ENCODE assay signal across 20 cellular contexts in genomic region chr1:198173832-198174231, GRCh38. TPM values are rescaled to one million over a fixed set of nuclear protein-coding genes. Genes with fewer than 3 reads are reported as not detected.
DNase-seq lines count a peak whose midpoint lies in the region; ATAC-seq and TF ChIP-seq lines count a peak whose summit lies in the region.
"Had no signal": no experiment of that assay in that cellular context is flagged by ENCODE, and none has a peak within 500 bp of the region (broad histone marks: within the 10 kb centered on the region; RNA-seq: fewer than 3 reads in every experiment).

No MANE protein-coding gene starts in this region.

- no peak for TF ChIP-seq RAD21 in SK-N-SH (IDR thresholded peaks at IDR 0.05; ENCODE audit: low read length)

- ATAC-seq in activated CD8-positive, alpha-beta memory T cell treated with anti-CD3 and anti-CD28 coated beads, Interleukin-2, amount 10 ng/mL, durations not matched to agents 7 days and 5 days: no peak
- no peak for ATAC-seq in activated naive CD8-positive, alpha-beta T cell treated with anti-CD3 and anti-CD28 coated beads, Interleukin-2, amount 50 U/mL, for 24 hours
- no peak for ATAC-seq in GM18502 (IDR thresholded peaks at IDR 0.05; ENCODE audit: poor library complexity, unreplicated experiment)

- H3K4me3 ChIP-seq in Loucy (ENCODE audit: low read length, poor library complexity, severe bottlenecking) (peak overlapping the region; percentile 34), smooth muscle cell (no peak overlapping the region), SK-N-SH (ENCODE audit: low read depth in 2 of 2, low read length in 1 of 2) (no peak overlapping the region)
- H3K4me3 ChIP-seq: tibial artery had no signal

- H3K9me2 ChIP-seq in Loucy (replicated peaks; ENCODE audit: low read depth, low read length): no peaks in the 10 kb centered on the region
- H3K9me2 ChIP-seq in SK-N-SH: no peaks in the 10 kb centered on the region

- peaks cover 14% of the 10 kb centered on the region; the same call in 1 of the 2 replicates for H3F3A ChIP-seq in Loucy (ENCODE audit: low read depth)
- peaks cover 4% of the 10 kb centered on the region for H3F3A ChIP-seq in smooth muscle cell (ENCODE audit: low read depth)
- H3F3A ChIP-seq in SK-N-SH (replicated peaks; ENCODE audit: insufficient read depth): peaks cover 20% of the 10 kb centered on the region

- H3K36me3 ChIP-seq in Loucy (ENCODE audit: insufficient read depth, low read length) (no peaks in the 10 kb centered on the region), smooth muscle cell (ENCODE audit: low read depth) (no peaks in the 10 kb centered on the region), SK-N-SH (replicated peaks in 1 of 2; ENCODE audit: control insufficient read depth in 1 of 2, insufficient read depth in 2 of 2, low read length in 1 of 2) (peaks cover 2 to 3% of the 10 kb centered on the region in 2 experiments)
- H3K36me3 ChIP-seq: tibial artery had no signal

- H3K9me3 ChIP-seq in Loucy (ENCODE audit: insufficient read depth, low read depth, low read length) (no peaks in the 10 kb centered on the region), smooth muscle cell (replicated peaks; ENCODE audit: low read depth) (no peaks in the 10 kb centered on the region), SK-N-SH (no peaks in the 10 kb centered on the region)
- H3K9me3 ChIP-seq: tibial artery had no signal

- H3K4me1 ChIP-seq in Loucy (ENCODE audit: insufficient read depth, low read length, poor library complexity, severe bottlenecking) (peaks cover 97% of the 10 kb centered on the region), smooth muscle cell (ENCODE audit: low read depth) (peaks cover 16% of the 10 kb centered on the region), SK-N-SH (ENCODE audit: control insufficient read depth in 1 of 2, insufficient read depth in 2 of 2, low read depth in 1 of 2, low read length in 1 of 2) (peaks cover 20 to 30% of the 10 kb centered on the region in 2 experiments; a peak in 3 of 4 replicates)

- H3K9me3 Mint-ChIP-seq in activated CD8-positive, alpha-beta memory T cell treated with anti-CD3 and anti-CD28 coated beads, Interleukin-2, amount 10 ng/mL, durations not matched to agents 7 days and 5 days (ENCODE audit: low read depth): no peaks in the 10 kb centered on the region
- no peaks in the 10 kb centered on the region for H3K9me3 Mint-ChIP-seq in activated naive CD8-positive, alpha-beta T cell treated with anti-CD3 and anti-CD28 coated beads, Interleukin-2, amount 50 U/mL, for 24 hours
- H3K9me3 Mint-ChIP-seq: brain had no signal

- H3K27ac Mint-ChIP-seq in activated CD8-positive, alpha-beta memory T cell treated with anti-CD3 and anti-CD28 coated beads, Interleukin-2, amount 10 ng/mL, durations not matched to agents 7 days and 5 days: peak overlapping the region; percentile 73
- peak overlapping the region; percentile 86 for H3K27ac Mint-ChIP-seq in activated naive CD8-positive, alpha-beta T cell treated with anti-CD3 and anti-CD28 coated beads, Interleukin-2, amount 50 U/mL, for 24 hours
- H3K27ac Mint-ChIP-seq: brain had no signal

- H3K9ac ChIP-seq in Loucy (ENCODE audit: low read depth, low read length, poor library complexity, severe bottlenecking) (peak overlapping the region; percentile 41), smooth muscle cell (ENCODE audit: low read depth) (no peak overlapping the region), SK-N-SH (no peak overlapping the region)

- DNase-seq in activated CD8-positive, alpha-beta memory T cell treated with anti-CD3 and anti-CD28 coated beads, Interleukin-2, amount 10 ng/mL, durations not matched to agents 7 days and 5 days: no peak
- DNase-seq in activated CD8-positive, alpha-beta memory T cell treated with anti-CD3 and anti-CD28 coated beads, Interleukin-2, amount 50 U/mL, for 4 hours: no peak
- DNase-seq in activated naive CD8-positive, alpha-beta T cell treated with anti-CD3 and anti-CD28 coated beads, Interleukin-2, amount 50 U/mL, for 24 hours: no peak
- DNase-seq in smooth muscle cell (lab: John Stamatoyannopoulos, UW; ENCODE audit: unreplicated experiment): no peak
- DNase-seq in SK-N-SH: no peak
- no peak for DNase-seq in DMS53 (lab: John Stamatoyannopoulos, UW)
- DNase-seq: activated CD8-positive, alpha-beta memory T cell treated with anti-CD3 and anti-CD28 coated beads for 24 hours; activated gamma-delta T cell; cortex of kidney; H7; hippocampal formation; mesendoderm; NCI-H187 treated with DMSO at 0.1 percent for 48 hours; NCI-H345; SW 1271; tibial artery had no signal

- H3K79me2 ChIP-seq in Loucy (ENCODE audit: insufficient read depth, low read length) (peaks cover 99% of the 10 kb centered on the region), smooth muscle cell (ENCODE audit: low read depth) (peaks cover 99% of the 10 kb centered on the region), SK-N-SH (ENCODE audit: insufficient read depth) (peaks cover 100% of the 10 kb centered on the region)

- H3K27me3 ChIP-seq in Loucy (ENCODE audit: insufficient read depth, low read length, poor library complexity, severe bottlenecking) (no peaks in the 10 kb centered on the region), smooth muscle cell (ENCODE audit: low read depth) (no peaks in the 10 kb centered on the region), SK-N-SH (ENCODE audit: insufficient read depth) (no peaks in the 10 kb centered on the region)
- H3K27me3 ChIP-seq: tibial artery had no signal

- no peaks in the 10 kb centered on the region for H3K27me3 Mint-ChIP-seq in activated CD8-positive, alpha-beta memory T cell treated with anti-CD3 and anti-CD28 coated beads, Interleukin-2, amount 10 ng/mL, durations not matched to agents 7 days and 5 days
- H3K27me3 Mint-ChIP-seq in activated naive CD8-positive, alpha-beta T cell treated with anti-CD3 and anti-CD28 coated beads, Interleukin-2, amount 50 U/mL, for 24 hours: no peaks in the 10 kb centered on the region
- H3K27me3 Mint-ChIP-seq: brain had no signal

- CTCF ChIA-PET in activated CD8-positive, alpha-beta memory T cell treated with anti-CD3 and anti-CD28 coated beads, Interleukin-2, amount 10 ng/mL, durations not matched to agents 7 days and 5 days (lab: Charles Lee): interaction anchor here (1.0 kb wide), 2 partner anchors 11 to 13 kb away, joined by 4 read pairs; no protein-coding TSS in a partner anchor
- CTCF ChIA-PET in SK-N-SH (lab: Yijun Ruan, JAX): no interaction called here

- POLR2A ChIA-PET in SK-N-SH (lab: Yijun Ruan, JAX): no interaction called here

- H2AFZ ChIP-seq in Loucy (ENCODE audit: low read length) (no peak overlapping the region), smooth muscle cell (ENCODE audit: low read depth) (no peak overlapping the region), SK-N-SH (ENCODE audit: low read depth) (no peak overlapping the region)

- H3K4me2 ChIP-seq in Loucy (ENCODE audit: low read depth, low read length, poor library complexity, severe bottlenecking) (peak overlapping the region; percentile 67), smooth muscle cell (no peak overlapping the region), SK-N-SH (no peak overlapping the region)

- no peak for TF ChIP-seq EP300 in SK-N-SH (IDR thresholded peaks at IDR 0.05; ENCODE audit: borderline replicate concordance in 1 of 2, low read depth in 1 of 2, low read length in 1 of 2)

- no peak overlapping the region for H3K4me3 Mint-ChIP-seq in activated CD8-positive, alpha-beta memory T cell treated with anti-CD3 and anti-CD28 coated beads, Interleukin-2, amount 10 ng/mL, durations not matched to agents 7 days and 5 days
- H3K4me3 Mint-ChIP-seq in activated naive CD8-positive, alpha-beta T cell treated with anti-CD3 and anti-CD28 coated beads, Interleukin-2, amount 50 U/mL, for 24 hours: no peak overlapping the region
- H3K4me3 Mint-ChIP-seq: brain had no signal

- H4K20me1 ChIP-seq in Loucy (ENCODE audit: insufficient read depth, low read length, poor library complexity, severe bottlenecking) (peaks cover 19% of the 10 kb centered on the region), smooth muscle cell (ENCODE audit: low read depth) (peaks cover 88% of the 10 kb centered on the region), SK-N-SH (ENCODE audit: insufficient read depth) (peaks cover 97% of the 10 kb centered on the region)

- H3K27ac ChIP-seq in smooth muscle cell (ENCODE audit: low read depth) (peak overlapping the region; percentile 78), SK-N-SH (ENCODE audit: low read depth in 2 of 2, low read length in 1 of 2) (no peak overlapping the region)
- H3K27ac ChIP-seq: C4-2B, tibial artery had no signal

- peaks cover 83% of the 10 kb centered on the region for H3K4me1 Mint-ChIP-seq in activated CD8-positive, alpha-beta memory T cell treated with anti-CD3 and anti-CD28 coated beads, Interleukin-2, amount 10 ng/mL, durations not matched to agents 7 days and 5 days
- peaks cover 97% of the 10 kb centered on the region for H3K4me1 Mint-ChIP-seq in activated naive CD8-positive, alpha-beta T cell treated with anti-CD3 and anti-CD28 coated beads, Interleukin-2, amount 50 U/mL, for 24 hours

- TF ChIP-seq CTCF in Loucy (conservative IDR thresholded peaks at IDR 0.05; ENCODE audit: low read length): no peak
- no peak for TF ChIP-seq CTCF in smooth muscle cell (IDR thresholded peaks at IDR 0.05; ENCODE audit: borderline replicate concordance, insufficient read depth, poor library complexity, severe bottlenecking)
- no peak for TF ChIP-seq CTCF in SK-N-SH (IDR thresholded peaks at IDR 0.05)

- peaks cover 9% of the 10 kb centered on the region for H3K36me3 Mint-ChIP-seq in activated CD8-positive, alpha-beta memory T cell treated with anti-CD3 and anti-CD28 coated beads, Interleukin-2, amount 10 ng/mL, durations not matched to agents 7 days and 5 days
- H3K36me3 Mint-ChIP-seq in activated naive CD8-positive, alpha-beta T cell treated with anti-CD3 and anti-CD28 coated beads, Interleukin-2, amount 50 U/mL, for 24 hours (ENCODE audit: low read depth): peaks cover 9% of the 10 kb centered on the region
- H3K36me3 Mint-ChIP-seq: brain had no signal

TF ChIP-seq in SK-N-SH, 30 proteins besides CTCF, POLR2A, EP300 and RAD21 (continues in another document):
- TF ChIP-seq NRF1 (IDR thresholded peaks at IDR 0.05; ENCODE audit: low read depth, low read length) (no peak), CHD2 (IDR thresholded peaks at IDR 0.05; ENCODE audit: low read length, partially characterized antibody) (no peak), GATA2 (CRISPR knock-in tag; IDR thresholded peaks at IDR 0.05) (no peak), GABPA (IDR thresholded peaks at IDR 0.05; ENCODE audit: low read depth) (no peak), TAF1 (IDR thresholded peaks at IDR 0.05; ENCODE audit: borderline replicate concordance, low read depth, low read length) (no peak), POLR2AphosphoS5 (IDR thresholded peaks at IDR 0.05; ENCODE audit: low read depth, low read length) (no peak)

RNA-seq across cellular contexts. Expression of gene NEK7, which starts 17.0 kb away (rescaled TPM):
- total RNA-seq in activated CD8-positive, alpha-beta memory T cell treated with anti-CD3 and anti-CD28 coated beads, Interleukin-2, amount 10 ng/mL, durations not matched to agents 7 days and 5 days: 10 to 100 TPM; 71.4 to 77.4 TPM
- total RNA-seq in smooth muscle cell: 141 and 148 TPM in 2 replicates
- polyA plus RNA-seq in smooth muscle cell (26.1 and 33.7 TPM in 2 replicates), SK-N-SH (2012; rRNA removed) (85.8 and 146 TPM in 2 replicates)
- polyA plus RNA-seq in SK-N-SH (2012; cell fraction: cytosol; rRNA removed): 148 and 159 TPM in 2 replicates
- 72.1 and 172 TPM in 2 replicates for polyA plus RNA-seq in SK-N-SH (2012; cell fraction: nucleus; rRNA removed)
